ENCODE assay signal across 8 cellular contexts in genomic region chr6:109008951-109009760, GRCh38.
DNase-seq lines count a peak whose midpoint lies in the region; ATAC-seq and TF ChIP-seq lines count a peak whose summit lies in the region.

No MANE protein-coding gene starts in this region.

- H3K4me1 ChIP-seq in GM23248 (ENCODE audit: insufficient read depth) (peaks cover 25% of the 10 kb centered on the region), RWPE2 (ENCODE audit: insufficient read depth, poor library complexity, severe bottlenecking) (peaks cover 3% of the 10 kb centered on the region)

- H3K9me3 ChIP-seq in GM23248 (ENCODE audit: low read depth) (no peaks in the 10 kb centered on the region), RWPE2 (ENCODE audit: severe bottlenecking) (no peaks in the 10 kb centered on the region), neural cell (ENCODE audit: low read length) (no peaks in the 10 kb centered on the region)

- no peaks in the 10 kb centered on the region for H3K27me3 ChIP-seq in GM23248 (replicated peaks; ENCODE audit: insufficient read depth)
- no peaks in the 10 kb centered on the region for H3K27me3 ChIP-seq in RWPE2 (ENCODE audit: insufficient read depth, poor library complexity, severe bottlenecking)
- H3K27me3 ChIP-seq in neural cell (ENCODE audit: insufficient read depth, low read depth, low read length), result no peaks in the 10 kb centered on the region

- no peaks in the 10 kb centered on the region for H3K27me3 Mint-ChIP-seq in stimulated activated naive CD8-positive, alpha-beta T cell treated with anti-CD3 and anti-CD28 coated beads, Interleukin-15, Interleukin-2, amounts not matched to agents 100 ng/mL and 50 ng/mL, for 24 hours

- H3K4me2 ChIP-seq in GM23248 (ENCODE audit: unreplicated experiment), result peak overlapping the region; percentile 92
- H3K4me2 ChIP-seq in neural cell (ENCODE audit: low read length), result peak overlapping the region; percentile 69

- in situ Hi-C loops in GM23248 (cut with MboI), result no loop called here

- H3K9me3 Mint-ChIP-seq in stimulated activated naive CD8-positive, alpha-beta T cell treated with anti-CD3 and anti-CD28 coated beads, Interleukin-15, Interleukin-2, amounts not matched to agents 100 ng/mL and 50 ng/mL, for 24 hours, result no peaks in the 10 kb centered on the region

- peak; percentile 38 for TF ChIP-seq EP300 in neural cell (conservative IDR thresholded peaks at IDR 0.05; ENCODE audit: poor library complexity, severe bottlenecking)

- TF ChIP-seq RAD21 in neural cell (conservative IDR thresholded peaks at IDR 0.05), result no peak

- peak overlapping the region; percentile 92 for H2AFZ ChIP-seq in GM23248
- peak overlapping the region; percentile 78 for H2AFZ ChIP-seq in neural cell (ENCODE audit: low read depth, low read length)

- 1 to 3% methylated on average over 38 to 76 of the region's 89 CpGs for WGBS in GM23248 (ENCODE audit: low coverage in 1 of 2, low lambda C conversion rate in 2 of 2, missing lambda C conversion rate in 2 of 2), 2 experiments

- H3K27ac ChIP-seq in GM23248, result peak overlapping the region; percentile 87
- peak overlapping the region; percentile 54 for H3K27ac ChIP-seq in RWPE2 (ENCODE audit: poor library complexity, severe bottlenecking)
- H3K27ac ChIP-seq in neural cell (ENCODE audit: low read length), result peak overlapping the region; percentile 54

- no peaks in the 10 kb centered on the region for H3K36me3 ChIP-seq in GM23248 (ENCODE audit: low read depth)
- 0 out of 2 replicates have a peak, but pooled peaks cover 3% of the 10 kb centered on the region for H3K36me3 ChIP-seq in RWPE2 (ENCODE audit: low read depth)
- H3K36me3 ChIP-seq in neural cell (ENCODE audit: insufficient read depth, low read length), result no peaks in the 10 kb centered on the region

- H3K79me2 ChIP-seq in GM23248 (ENCODE audit: insufficient read depth), result peaks cover 49% of the 10 kb centered on the region
- H3K79me2 ChIP-seq in neural cell (replicated peaks; ENCODE audit: insufficient read depth, low read length), result peaks cover 21% of the 10 kb centered on the region

- H3F3A ChIP-seq in GM23248 (ENCODE audit: insufficient read depth) (no peaks in the 10 kb centered on the region; the same call in 1 of the 2 replicates), neural cell (ENCODE audit: insufficient read depth, low read length, poor library complexity, severe bottlenecking) (no peaks in the 10 kb centered on the region)

- H3K27ac Mint-ChIP-seq in stimulated activated naive CD8-positive, alpha-beta T cell treated with anti-CD3 and anti-CD28 coated beads, Interleukin-15, Interleukin-2, amounts not matched to agents 100 ng/mL and 50 ng/mL, for 24 hours, result peak overlapping the region; percentile 97

- H3K9me2 ChIP-seq in GM23248 (ENCODE audit: insufficient read depth), result no peaks in the 10 kb centered on the region
- H3K9me2 ChIP-seq in neural cell (ENCODE audit: insufficient read depth, low read length), result no peaks in the 10 kb centered on the region

- H3K4me3 ChIP-seq in GM23248, result peak overlapping the region; percentile 81
- H3K4me3 ChIP-seq in RWPE2 (ENCODE audit: severe bottlenecking), result peak overlapping the region; percentile 86
- peak overlapping the region; percentile 87 for H3K4me3 ChIP-seq in fibroblast of villous mesenchyme (ENCODE audit: low read depth, low read length)
- H3K4me3 ChIP-seq in neural cell (ENCODE audit: low read length), result peak overlapping the region; percentile 87

- TF ChIP-seq CTCF in RWPE2 (IDR thresholded peaks at IDR 0.05; ENCODE audit: poor library complexity, severe bottlenecking) (no peak), fibroblast of villous mesenchyme (IDR thresholded peaks at IDR 0.05; ENCODE audit: insufficient read depth, low read depth, low read length) (peak; percentile 18), neural cell (IDR thresholded peaks at IDR 0.05; ENCODE audit: poor library complexity, severe bottlenecking) (no peak)

- no peaks in the 10 kb centered on the region for H4K20me1 ChIP-seq in GM23248 (ENCODE audit: insufficient read depth)
- H4K20me1 ChIP-seq in neural cell (ENCODE audit: insufficient read depth), result no peaks in the 10 kb centered on the region

- peak; percentile 42 for DNase-seq in DMS53 treated with DMSO at 0.1 percent for 48 hours (lab: John Stamatoyannopoulos, UW; ENCODE audit: unreplicated experiment)
- peak; percentile 98 for DNase-seq in GM23248
- DNase-seq in Kasumi-1 (lab: John Stamatoyannopoulos, UW), result peak; percentile 64 to 72
- peak; percentile 93 for DNase-seq in RWPE2 (ENCODE audit: low spot score)
- peak; percentile 87 for DNase-seq in activated gamma-delta T cell (lab: John Stamatoyannopoulos, UW)
- peak; percentile 87 for DNase-seq in fibroblast of villous mesenchyme (ENCODE audit: low read depth)

- peak overlapping the region; percentile 94 for H3K4me3 Mint-ChIP-seq in stimulated activated naive CD8-positive, alpha-beta T cell treated with anti-CD3 and anti-CD28 coated beads, Interleukin-15, Interleukin-2, amounts not matched to agents 100 ng/mL and 50 ng/mL, for 24 hours

- no peaks in the 10 kb centered on the region for H3K36me3 Mint-ChIP-seq in stimulated activated naive CD8-positive, alpha-beta T cell treated with anti-CD3 and anti-CD28 coated beads, Interleukin-15, Interleukin-2, amounts not matched to agents 100 ng/mL and 50 ng/mL, for 24 hours (ENCODE audit: low read depth)

- peak; percentile 89 for ATAC-seq in RWPE2 (ENCODE audit: low read depth)

- peaks cover 74% of the 10 kb centered on the region for H3K4me1 Mint-ChIP-seq in stimulated activated naive CD8-positive, alpha-beta T cell treated with anti-CD3 and anti-CD28 coated beads, Interleukin-15, Interleukin-2, amounts not matched to agents 100 ng/mL and 50 ng/mL, for 24 hours (ENCODE audit: low read depth)

- H3K9ac ChIP-seq in GM23248, result peak overlapping the region; percentile 96
- H3K9ac ChIP-seq in neural cell (ENCODE audit: low read length), result peak overlapping the region; percentile 78

TF ChIP-seq in neural cell, 6 proteins besides CTCF, POLR2A, EP300 and RAD21:
- TF ChIP-seq SMC3 (conservative IDR thresholded peaks at IDR 0.05; ENCODE audit: poor library complexity), result peak; percentile 43
- TF ChIP-seq TAF1 (IDR thresholded peaks at IDR 0.05; ENCODE audit: low read depth), result no peak
- TF ChIP-seq MXI1 (conservative IDR thresholded peaks at IDR 0.05; ENCODE audit: poor library complexity, severe bottlenecking), result peak; percentile 73
- no peak for TF ChIP-seq REST (IDR thresholded peaks at IDR 0.05; ENCODE audit: borderline replicate concordance)
- TF ChIP-seq POLR2AphosphoS5 (IDR thresholded peaks at IDR 0.05), result peak; percentile 38
- no peak for TF ChIP-seq EZH2 (IDR thresholded peaks at IDR 0.05; ENCODE audit: borderline replicate concordance, insufficient read depth, low read length, poor library complexity, severe bottlenecking)
TF ChIP-seq in neural cell: peak in this region for 3.

Comparison
In these comparisons a context has a peak if more than half of its experiments do, and no peak if none do; other contexts are left out.
1. Peak in every context shown above with its lines: DNase-seq, ATAC-seq, H3K4me3 ChIP-seq and H3K27ac ChIP-seq.
2. DNase-seq: peak in every context shown above with its lines; median percentile 98 in GM23248; 93 in RWPE2; 87 in activated gamma-delta T cell; 87 in fibroblast of villous mesenchyme; 68 in Kasumi-1; 42 in DMS53 treated with DMSO at 0.1 percent for 48 hours.